In the genomic region with DNA sequence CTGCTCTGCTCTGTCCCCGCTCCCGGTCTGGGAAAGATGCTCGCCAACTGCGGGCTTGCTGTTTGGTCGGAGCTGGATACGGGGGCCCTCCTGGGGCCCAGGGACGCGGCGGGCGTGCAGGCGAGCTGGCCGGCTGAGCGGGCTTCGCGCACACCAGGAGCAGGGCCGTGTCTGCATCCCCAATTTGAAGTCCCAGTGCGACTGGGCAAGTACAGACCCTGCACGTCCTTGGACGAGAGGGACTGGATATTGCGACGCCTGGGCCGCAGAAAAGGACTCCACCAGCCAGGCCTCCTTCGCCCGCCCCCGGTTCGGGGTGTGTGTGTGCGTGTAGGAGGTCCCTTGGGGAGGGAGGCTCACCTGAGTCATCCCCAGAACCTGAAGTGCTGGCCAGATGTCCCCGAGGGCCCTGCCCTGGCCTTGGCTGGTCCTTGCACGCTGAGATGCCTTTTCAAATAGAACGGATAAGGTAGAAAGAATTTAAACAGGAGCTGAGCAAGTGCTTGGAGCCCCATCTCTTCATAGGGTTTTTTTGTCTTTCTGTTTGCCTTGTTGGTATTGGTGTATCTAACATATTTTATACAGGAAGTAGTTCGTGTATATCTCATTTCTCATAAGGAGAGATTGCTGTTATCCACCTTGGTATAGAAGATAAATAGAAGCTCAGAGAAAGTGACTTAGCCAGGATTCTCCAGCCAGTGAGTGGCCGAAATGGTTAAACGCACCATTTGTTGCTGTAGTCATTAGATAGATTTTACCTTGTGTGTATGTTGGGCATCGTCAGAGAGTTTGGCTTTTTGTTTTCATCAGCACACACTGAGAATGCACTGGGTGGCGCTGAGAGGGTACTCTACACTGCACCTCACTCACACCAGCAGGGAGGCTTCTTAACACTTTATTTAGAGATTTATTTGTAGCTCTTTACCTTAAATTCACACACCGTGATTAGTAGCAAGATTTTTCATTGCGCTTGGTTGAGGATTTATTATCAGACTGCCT, we compare ENCODE assay signal across 8 cellular contexts. TPM values are rescaled to one million over a fixed set of nuclear protein-coding genes. Genes with fewer than 3 reads are reported as not detected.
A peak's percentile ranks its signal among the peaks of the same experiment; 100 is the strongest.
DNase-seq lines count a peak whose midpoint lies in the region; ATAC-seq and TF ChIP-seq lines count a peak whose summit lies in the region.

No MANE protein-coding gene starts in this region.

- DNase-seq in DMS79 treated with DMSO at 0.1 percent for 48 hours (lab: John Stamatoyannopoulos, UW) (peak; percentile 34), DMS79 (lab: John Stamatoyannopoulos, UW) (no peak), Kasumi-1 (lab: John Stamatoyannopoulos, UW) (peak; percentile 42 to 71), activated T-cell treated with anti-CD3 and anti-CD28 coated beads for 1 hour (ENCODE audit: low read depth) (peak; percentile 23), fibroblast of mammary gland (ENCODE audit: low read depth) (peak; percentile 86), osteocyte (ENCODE audit: extremely low spot score, unreplicated experiment) (no peak), 8988T (no peak)

- peak overlapping the region; percentile 86 for H3K27ac Mint-ChIP-seq in osteocyte (ENCODE audit: unreplicated experiment)

- no peaks in the 10 kb centered on the region for H3K36me3 Mint-ChIP-seq in osteocyte (ENCODE audit: unreplicated experiment)

- peak overlapping the region; percentile 92 for H3K4me3 Mint-ChIP-seq in osteocyte (ENCODE audit: unreplicated experiment)

- peak; percentile 59 for ATAC-seq in GM21786 (IDR thresholded peaks at IDR 0.05; ENCODE audit: unreplicated experiment)

- H3K27me3 Mint-ChIP-seq in osteocyte (ENCODE audit: unreplicated experiment) = no peaks in the 10 kb centered on the region

- H3K4me1 Mint-ChIP-seq in osteocyte (ENCODE audit: unreplicated experiment) = peaks cover 31% of the 10 kb centered on the region

- H3K4me3 ChIP-seq in fibroblast of mammary gland (ENCODE audit: control insufficient read depth, low read depth, low read length) = peak overlapping the region; percentile 72

- no peak for TF ChIP-seq CTCF in fibroblast of mammary gland (conservative IDR thresholded peaks at IDR 0.05; ENCODE audit: control insufficient read depth, insufficient read depth, low read depth, low read length)
- TF ChIP-seq CTCF in osteocyte (IDR thresholded peaks at IDR 0.05) = peak; percentile 36

- no peaks in the 10 kb centered on the region for H3K9me3 Mint-ChIP-seq in osteocyte (ENCODE audit: unreplicated experiment)

RNA-seq across cellular contexts. Expression of a gene that starts 1.1 kb away (rescaled TPM):
- total RNA-seq in osteocyte = 34.3 and 35.6 TPM in 2 replicates

RNA-seq across cellular contexts. Expression of a gene that starts 54.9 kb away (rescaled TPM):
- total RNA-seq in osteocyte = 10.0 and 11.7 TPM in 2 replicates

Comparison
In these comparisons a context has a peak if more than half of its experiments do, and no peak if none do; other contexts are left out.
1. DNase-seq: peak in DMS79 treated with DMSO at 0.1 percent for 48 hours (single experiment), Kasumi-1 (2 of 2), activated T-cell treated with anti-CD3 and anti-CD28 coated beads for 1 hour (single experiment) and fibroblast of mammary gland (single experiment); none in DMS79 (single experiment), osteocyte (single experiment) and 8988T (single experiment).